10 cellular contexts compared by ENCODE assay signal in the genomic region with DNA sequence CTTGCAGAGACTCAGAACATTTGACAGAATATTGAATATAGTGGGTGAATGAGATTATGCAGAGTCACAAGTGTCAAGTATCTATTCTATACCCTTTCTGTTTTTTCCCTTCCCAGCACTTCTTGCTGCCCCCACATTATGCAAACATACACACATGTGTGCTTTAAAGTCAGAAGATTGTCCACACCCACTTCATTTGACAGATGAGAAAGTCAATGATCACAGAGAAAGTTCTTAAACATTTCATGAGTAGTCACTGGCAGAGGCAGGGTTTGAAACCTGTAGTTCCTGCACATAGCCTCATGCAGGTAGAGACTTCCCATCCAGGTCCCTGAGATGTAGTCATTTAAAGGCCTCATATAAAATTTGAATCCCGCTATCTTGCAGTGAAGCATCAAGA.
"Had no signal": no experiment of that assay in that cellular context is flagged by ENCODE, and none has a peak within 500 bp of the region (broad histone marks: within the 10 kb centered on the region; RNA-seq: fewer than 3 reads in every experiment).

No MANE protein-coding gene starts in this region.

- DNase-seq: GM23248, GOT3, H7, H9, HCEC 1CT, HFFc6 had no signal

- H3K4me3 ChIP-seq: GM23248, GM23338, HAP-1 had no signal

- FAIRE-seq: H1, H54 had no signal

- H3K4me1 ChIP-seq: HAP-1 had no signal

- H3K9me3 ChIP-seq: HAP-1 had no signal

- H3K27ac ChIP-seq: GM23248 had no signal

- H3K36me3 ChIP-seq: HAP-1 had no signal
